ENCODE assay signal across 8 cellular contexts in genomic region chr4:8157944-8158709, GRCh38. TPM values are rescaled to one million over a fixed set of nuclear protein-coding genes. Genes with fewer than 3 reads are reported as not detected.
DNase-seq lines count a peak whose midpoint lies in the region; ATAC-seq and TF ChIP-seq lines count a peak whose summit lies in the region.

No MANE protein-coding gene starts in this region.

- peaks cover 15% of the 10 kb centered on the region for H3K4me1 ChIP-seq in CD4-positive, alpha-beta memory T cell (ENCODE audit: insufficient read depth, low read length)

- H3K9me3 ChIP-seq in CD4-positive, alpha-beta memory T cell (ENCODE audit: control insufficient read depth in 1 of 2, low read length in 2 of 2): no peaks in the 10 kb centered on the region

- intact Hi-C loops in CD4-positive, alpha-beta memory T cell (cut with micrococcal nuclease): loop anchor here (2.0 to 10.0 kb wide), 7 partner anchors 43 to 994 kb away; partner anchors contain the start of genes ACOX3, AFAP1 and TRMT44

- no peak for DNase-seq in CD4-positive, alpha-beta memory T cell
- DNase-seq in LNCaP clone FGC (ENCODE audit: low read depth) (no peak), nephron progenitor cell (no peak), GM10266 (ENCODE audit: extremely low spot score) (no peak), H4 (ENCODE audit: low spot score) (no peak), NCI-H2171 treated with DMSO at 0.1 percent for 48 hours (lab: John Stamatoyannopoulos, UW) (no peak)
- DNase-seq in effector memory CD8-positive, alpha-beta T cell: no peak

- peak; percentile 2 for ATAC-seq in effector memory CD8-positive, alpha-beta T cell (replicated peaks)
- no peak for ATAC-seq in HG02884 (IDR thresholded peaks at IDR 0.05; ENCODE audit: unreplicated experiment)

- CTCF ChIA-PET in CD4-positive, alpha-beta memory T cell (lab: Charles Lee; ENCODE audit: partially characterized antibody): interaction anchor here (1.8 kb wide), 1 partner anchor 19 kb away, joined by 5 read pairs; no protein-coding TSS in a partner anchor

- peak overlapping the region; percentile 23 to 83 for H3K4me3 ChIP-seq in CD4-positive, alpha-beta memory T cell (ENCODE audit: low read length in 2 of 2)
- H3K4me3 ChIP-seq in LNCaP clone FGC (ENCODE audit: low read depth, low read length): peak overlapping the region; percentile 95

- H3K27me3 Mint-ChIP-seq in CD4-positive, alpha-beta memory T cell: peaks cover 1 to 6% of the 10 kb centered on the region in 2 donors
- no peaks in the 10 kb centered on the region for H3K27me3 Mint-ChIP-seq in effector memory CD8-positive, alpha-beta T cell
- H3K27me3 Mint-ChIP-seq in nephron progenitor cell (ENCODE audit: low read depth, poor library complexity): peaks cover 100% of the 10 kb centered on the region

- peaks cover 5% of the 10 kb centered on the region for H3K27me3 ChIP-seq in CD4-positive, alpha-beta memory T cell (ENCODE audit: insufficient read depth, low read length)

- peaks cover 0 to 3% (median 0%) of the 10 kb centered on the region in 8 donors for H3K9me3 Mint-ChIP-seq in CD4-positive, alpha-beta memory T cell
- no peaks in the 10 kb centered on the region for H3K9me3 Mint-ChIP-seq in effector memory CD8-positive, alpha-beta T cell
- H3K9me3 Mint-ChIP-seq in nephron progenitor cell: no peaks in the 10 kb centered on the region

- TF ChIP-seq CTCF in LNCaP clone FGC (IDR thresholded peaks at IDR 0.05; ENCODE audit: control insufficient read depth, extremely low read depth, insufficient read depth): no peak
- no peak for TF ChIP-seq CTCF in nephron progenitor cell (IDR thresholded peaks at IDR 0.05)
- TF ChIP-seq CTCF in GM10266 (IDR thresholded peaks at IDR 0.05; ENCODE audit: control insufficient read depth, insufficient read depth, low read depth, missing control alignments): no peak

- peak overlapping the region; percentile 41 for H3K27ac ChIP-seq in CD4-positive, alpha-beta memory T cell (ENCODE audit: low read depth, low read length)

- H3K36me3 Mint-ChIP-seq in CD4-positive, alpha-beta memory T cell: peaks cover 0 to 4% of the 10 kb centered on the region in 2 donors
- peaks cover 4% of the 10 kb centered on the region for H3K36me3 Mint-ChIP-seq in effector memory CD8-positive, alpha-beta T cell (ENCODE audit: insufficient read depth)
- no peaks in the 10 kb centered on the region for H3K36me3 Mint-ChIP-seq in nephron progenitor cell (ENCODE audit: low read depth)

- POLR2A ChIA-PET in CD4-positive, alpha-beta memory T cell (lab: Charles Lee; ENCODE audit: partially characterized antibody): interaction anchor here (0.5 to 3.0 kb wide), 8 partner anchors 14 to 994 kb away, joined by 3 to 25 read pairs (median 4); partner anchors contain the start of genes ACOX3, SH3TC1 and TRMT44

- H3K4me3 Mint-ChIP-seq in CD4-positive, alpha-beta memory T cell: peak overlapping the region; percentile 61 to 94 (median 74)
- H3K4me3 Mint-ChIP-seq in effector memory CD8-positive, alpha-beta T cell: peak overlapping the region; percentile 99 to 100
- peak overlapping the region; percentile 52 for H3K4me3 Mint-ChIP-seq in nephron progenitor cell

- no peaks in the 10 kb centered on the region for H3K36me3 ChIP-seq in CD4-positive, alpha-beta memory T cell (ENCODE audit: insufficient read depth, low read length)

- H3K4me1 Mint-ChIP-seq in CD4-positive, alpha-beta memory T cell: peaks cover 11 to 29% (median 19%) of the 10 kb centered on the region in 4 donors
- H3K4me1 Mint-ChIP-seq in effector memory CD8-positive, alpha-beta T cell (ENCODE audit: low read depth in 2 of 2): peaks cover 17 to 19% of the 10 kb centered on the region in 2 donors
- H3K4me1 Mint-ChIP-seq in nephron progenitor cell: peaks cover 14% of the 10 kb centered on the region

- H3K27ac Mint-ChIP-seq in CD4-positive, alpha-beta memory T cell: no peak overlapping the region
- peak overlapping the region in 1 of 2 donors; percentile 93 for H3K27ac Mint-ChIP-seq in effector memory CD8-positive, alpha-beta T cell
- H3K27ac Mint-ChIP-seq in nephron progenitor cell: no peak overlapping the region

RNA-seq across cellular contexts. Expression of gene ABLIM2, which starts 0.5 kb away (rescaled TPM):
- 1 to 10 TPM; 6.2 to 7.9 TPM for total RNA-seq in CD4-positive, alpha-beta memory T cell
- 1 to 10 TPM in 1 of 2 donors, under 1 TPM in 1; 0.44 to 1.3 TPM for polyA plus RNA-seq in CD4-positive, alpha-beta memory T cell
- total RNA-seq in H4 (2014; rRNA removed; shearing (Covaris generic)): 0.29 and 0.43 TPM in 2 replicates

RNA-seq across cellular contexts. Expression of gene SH3TC1, which starts 41.0 kb away (rescaled TPM):
- 10 to 100 TPM; 37.1 to 41.3 TPM for total RNA-seq in CD4-positive, alpha-beta memory T cell
- polyA plus RNA-seq in CD4-positive, alpha-beta memory T cell: 10 to 100 TPM in 1 of 2 donors, 1 to 10 TPM in 1; 7.9 to 14.3 TPM
- 2.2 and 4.5 TPM in 2 replicates for total RNA-seq in H4 (2014; rRNA removed; shearing (Covaris generic))
